ENCODE assay signal across 23 cellular contexts in the genomic region with DNA sequence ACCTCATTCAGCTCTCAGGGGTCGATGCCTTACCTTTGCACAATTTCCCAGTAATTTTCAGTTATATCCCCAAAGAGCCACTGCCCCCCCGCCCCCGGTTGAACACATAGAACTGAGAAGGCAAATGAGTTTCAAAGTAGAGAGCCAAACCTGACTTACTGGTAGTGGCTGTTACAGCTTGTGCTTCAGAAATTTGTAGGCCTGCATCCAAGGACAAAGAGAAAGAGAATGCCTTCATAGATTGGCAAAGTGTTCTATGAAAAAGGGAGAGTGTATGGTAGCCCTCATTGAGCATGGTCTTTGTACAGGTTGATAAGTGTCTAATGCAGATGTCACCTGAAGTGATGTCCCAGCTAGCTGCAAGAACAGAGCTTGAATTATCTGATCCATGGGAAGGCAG. TPM values are rescaled to one million over a fixed set of nuclear protein-coding genes. Genes with fewer than 3 reads are reported as not detected.
A peak's percentile ranks its signal among the peaks of the same experiment; 100 is the strongest.
DNase-seq lines count a peak whose midpoint lies in the region; ATAC-seq and TF ChIP-seq lines count a peak whose summit lies in the region.
"Had no signal": no experiment of that assay in that cellular context is flagged by ENCODE, and none has a peak within 500 bp of the region (broad histone marks: within the 10 kb centered on the region; RNA-seq: fewer than 3 reads in every experiment).

No MANE protein-coding gene starts in this region.

- TF ChIP-seq CTCF in left ventricle myocardium inferior (IDR thresholded peaks at IDR 0.05; ENCODE audit: borderline replicate concordance): no peak
- TF ChIP-seq CTCF in gastrocnemius medialis (IDR thresholded peaks at IDR 0.05 in 4 of 5, conservative IDR thresholded peaks at IDR 0.05 in 1 of 5): no peak
- TF ChIP-seq CTCF in sigmoid colon (IDR thresholded peaks at IDR 0.05): no peak

- no peak overlapping the region for H3K4me3 ChIP-seq in left ventricle myocardium inferior
- H3K4me3 ChIP-seq in gastrocnemius medialis: no peak overlapping the region
- H3K4me3 ChIP-seq in sigmoid colon: no peak overlapping the region
- H3K4me3 ChIP-seq: A549; BLaER1 treated with 17β-estradiol and CSF1 and Interleukin-3, amounts not matched to agents 10 nM and 100 nM; HAP-1 had no signal

- no peak for TF ChIP-seq POLR2A in gastrocnemius medialis (IDR thresholded peaks at IDR 0.05)
- no peak for TF ChIP-seq POLR2A in sigmoid colon (IDR thresholded peaks at IDR 0.05)

- ATAC-seq in Right ventricle myocardium superior (ENCODE audit: poor library complexity): peak; percentile 52
- peak; percentile 31 to 51 for ATAC-seq in gastrocnemius medialis
- ATAC-seq in GM21723 (IDR thresholded peaks at IDR 0.05; ENCODE audit: unreplicated experiment): no peak
- ATAC-seq: A549 had no signal

- TF ChIP-seq EP300 in sigmoid colon (IDR thresholded peaks at IDR 0.05): no peak

- no peaks in the 10 kb centered on the region for H3K9me3 ChIP-seq in left ventricle myocardium inferior (replicated peaks)
- no peaks in the 10 kb centered on the region for H3K9me3 ChIP-seq in gastrocnemius medialis
- no peaks in the 10 kb centered on the region for H3K9me3 ChIP-seq in sigmoid colon
- H3K9me3 ChIP-seq: A549; BE2C; BLaER1 treated with 17β-estradiol and CSF1 and Interleukin-3, amounts not matched to agents 10 nM and 100 nM; HAP-1 had no signal

- WGBS in sigmoid colon, 2 donors: 94 to 95% methylated on average over 3 of the region's 3 CpGs

- intact Hi-C loops in Right ventricle myocardium superior (cut with DNase I) (no loop called here), cardiac septum (cut with DNase I) (no loop called here), left ventricle myocardium inferior (cut with micrococcal nuclease) (loop anchor here (10.0 kb wide), 1 partner anchor 64 kb away; no protein-coding TSS in a partner anchor), gastrocnemius medialis (cut with DNase I; ENCODE audit: low total_unique reads) (no loop called here), sigmoid colon (cut with DNase I) (no loop called here)

- H3K36me3 ChIP-seq in left ventricle myocardium inferior (no peaks in the 10 kb centered on the region), gastrocnemius medialis (no peaks in the 10 kb centered on the region), sigmoid colon (no peaks in the 10 kb centered on the region)
- H3K36me3 ChIP-seq: BE2C; BLaER1 treated with 17β-estradiol and CSF1 and Interleukin-3, amounts not matched to agents 10 nM and 100 nM; HAP-1 had no signal

- DNase-seq in Right ventricle myocardium superior (no peak), cardiac septum (ENCODE audit: low spot score) (no peak), left ventricle myocardium inferior (no peak), medulla oblongata (ENCODE audit: extremely low spot score) (peak; percentile 31), gastrocnemius medialis (no peak), sigmoid colon (no peak)
- DNase-seq: 8988T; ACHN; AML-193; BE2C; CD4-positive, alpha-beta T cell; CD8-positive, alpha-beta memory T cell; DMS 273 treated with DMSO at 0.1 percent for 48 hours; DMS79 treated with DMSO at 0.1 percent for 48 hours; GF-D8; GOT3; HFFc6 had no signal

- peaks cover 85% of the 10 kb centered on the region for H3K4me1 ChIP-seq in left ventricle myocardium inferior
- H3K4me1 ChIP-seq in gastrocnemius medialis: peaks cover 62 to 71% of the 10 kb centered on the region in 2 donors
- H3K4me1 ChIP-seq in sigmoid colon: peaks cover 0 to 13% (median 5%) of the 10 kb centered on the region in 4 donors
- H3K4me1 ChIP-seq: A549 had no signal

- in situ Hi-C loops in gastrocnemius medialis (cut with MboI; ENCODE audit: low sequenced_read_pairs in 4 of 4): no loop called here

- H3K27me3 ChIP-seq in left ventricle myocardium inferior (ENCODE audit: low read depth) (no peaks in the 10 kb centered on the region), gastrocnemius medialis (no peaks in the 10 kb centered on the region), sigmoid colon (no peaks in the 10 kb centered on the region)
- H3K27me3 ChIP-seq: BE2C; BLaER1 treated with 17β-estradiol and CSF1 and Interleukin-3, amounts not matched to agents 10 nM and 100 nM had no signal

- H3K27ac ChIP-seq in left ventricle myocardium inferior (replicated peaks) (peak overlapping the region; percentile 90), gastrocnemius medialis (peak overlapping the region; percentile 45 to 93 (median 75)), sigmoid colon (no peak overlapping the region)
- H3K27ac ChIP-seq: A549; BLaER1 treated with 17β-estradiol and CSF1 and Interleukin-3, amounts not matched to agents 10 nM and 100 nM had no signal

RNA-seq across cellular contexts. Expression of gene SEMA6D, which starts 13.9 kb away (rescaled TPM):
- total RNA-seq in Right ventricle myocardium superior: 16.5 TPM
- total RNA-seq in cardiac septum: 9.9 TPM
- 12.4 TPM for total RNA-seq in left ventricle myocardium inferior
- 1 to 10 TPM in 3 of 4 donors, under 1 TPM in 1; 0.97 to 5.9 (median 2.7) TPM for total RNA-seq in gastrocnemius medialis
- 10 to 100 TPM in 1 of 4 donors, 1 to 10 TPM in 3; 5.6 to 12.5 (median 6.6) TPM for total RNA-seq in sigmoid colon
- polyA plus RNA-seq in sigmoid colon: 10 to 100 TPM in 1 of 3 donors, 1 to 10 TPM in 2; 2.4 to 10.4 (median 2.8) TPM
- total RNA-seq: CD4-positive, alpha-beta T cell; CD8-positive, alpha-beta memory T cell; G401 had no signal
- polyA plus RNA-seq: A549; CD14-positive monocyte; CD8-positive, alpha-beta memory T cell had no signal

Comparison
In these comparisons a context has a peak if more than half of its experiments do, and no peak if none do; other contexts are left out.
1. H3K27ac ChIP-seq: peak in left ventricle myocardium inferior (single experiment) and gastrocnemius medialis (4 of 4); none in sigmoid colon (0 of 4).